In the genomic region with DNA sequence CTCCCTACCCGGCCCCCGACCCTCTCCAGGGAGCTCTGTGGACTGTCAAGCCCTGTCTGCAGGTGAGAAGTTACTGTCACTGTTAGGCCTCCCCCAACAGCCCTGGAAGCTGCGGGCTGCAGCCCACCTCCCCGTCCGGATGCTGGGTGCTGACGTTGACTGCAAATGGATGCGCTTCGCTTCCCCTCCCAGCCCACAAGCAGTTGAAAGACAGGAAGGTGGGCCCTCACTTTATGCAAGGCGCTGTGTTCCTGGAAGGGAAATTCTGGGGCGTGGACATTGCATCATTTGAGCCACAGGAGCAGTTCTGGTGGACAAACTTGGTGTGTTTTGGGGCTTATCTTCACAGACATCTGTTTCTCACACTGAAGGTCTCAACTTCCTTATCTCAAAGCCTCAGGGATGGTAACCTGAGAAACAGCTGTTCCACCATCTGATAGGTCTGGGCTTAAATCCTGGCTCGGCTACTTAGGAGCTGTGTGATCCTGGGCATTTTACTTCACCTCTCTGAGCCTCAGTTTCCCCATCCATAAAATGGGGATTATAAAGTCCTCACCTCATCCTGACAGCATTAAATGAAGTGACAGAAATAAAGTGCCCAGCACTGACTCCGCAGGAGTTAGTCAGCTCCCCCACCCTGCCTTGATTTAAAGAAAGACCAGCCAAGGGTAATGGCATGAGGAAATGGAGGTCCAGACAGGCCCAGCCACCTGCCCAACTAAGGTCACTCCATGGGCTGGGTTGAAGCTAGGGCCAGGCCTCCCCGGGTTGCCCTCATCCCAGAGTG, we compare ENCODE assay signal across 1 cellular context.
A peak's percentile ranks its signal among the peaks of the same experiment; 100 is the strongest.
TF ChIP-seq lines count a peak whose summit lies in the region.

No MANE protein-coding gene starts in this region.

TF ChIP-seq in K562, 482 proteins besides CTCF, POLR2A, EP300 and RAD21 (continued from another document and continues in another):
- TF ChIP-seq, protein P1, sequence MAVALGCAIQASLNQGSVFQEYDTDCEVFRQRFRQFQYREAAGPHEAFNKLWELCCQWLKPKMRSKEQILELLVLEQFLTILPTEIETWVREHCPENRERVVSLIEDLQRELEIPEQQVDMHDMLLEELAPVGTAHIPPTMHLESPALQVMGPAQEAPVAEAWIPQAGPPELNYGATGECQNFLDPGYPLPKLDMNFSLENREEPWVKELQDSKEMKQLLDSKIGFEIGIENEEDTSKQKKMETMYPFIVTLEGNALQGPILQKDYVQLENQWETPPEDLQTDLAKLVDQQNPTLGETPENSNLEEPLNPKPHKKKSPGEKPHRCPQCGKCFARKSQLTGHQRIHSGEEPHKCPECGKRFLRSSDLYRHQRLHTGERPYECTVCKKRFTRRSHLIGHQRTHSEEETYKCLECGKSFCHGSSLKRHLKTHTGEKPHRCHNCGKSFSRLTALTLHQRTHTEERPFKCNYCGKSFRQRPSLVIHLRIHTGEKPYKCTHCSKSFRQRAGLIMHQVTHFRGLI (CRISPR knock-in tag; IDR thresholded peaks at IDR 0.05): peak; percentile 85; the same call in 1 of the 2 replicates
- peak; percentile 77 for TF ChIP-seq GABPB1 (CRISPR knock-in tag; IDR thresholded peaks at IDR 0.05)
- peak; percentile 90 for TF ChIP-seq ZNF24 (IDR thresholded peaks at IDR 0.05)
- no peak for TF ChIP-seq FOS (IDR thresholded peaks at IDR 0.05; ENCODE audit: extremely low read depth, insufficient read length)
- TF ChIP-seq ZNF76 (CRISPR knock-in tag; IDR thresholded peaks at IDR 0.05; ENCODE audit: borderline replicate concordance): peak; percentile 64; the same call in 1 of the 2 replicates
- TF ChIP-seq, protein P2, sequence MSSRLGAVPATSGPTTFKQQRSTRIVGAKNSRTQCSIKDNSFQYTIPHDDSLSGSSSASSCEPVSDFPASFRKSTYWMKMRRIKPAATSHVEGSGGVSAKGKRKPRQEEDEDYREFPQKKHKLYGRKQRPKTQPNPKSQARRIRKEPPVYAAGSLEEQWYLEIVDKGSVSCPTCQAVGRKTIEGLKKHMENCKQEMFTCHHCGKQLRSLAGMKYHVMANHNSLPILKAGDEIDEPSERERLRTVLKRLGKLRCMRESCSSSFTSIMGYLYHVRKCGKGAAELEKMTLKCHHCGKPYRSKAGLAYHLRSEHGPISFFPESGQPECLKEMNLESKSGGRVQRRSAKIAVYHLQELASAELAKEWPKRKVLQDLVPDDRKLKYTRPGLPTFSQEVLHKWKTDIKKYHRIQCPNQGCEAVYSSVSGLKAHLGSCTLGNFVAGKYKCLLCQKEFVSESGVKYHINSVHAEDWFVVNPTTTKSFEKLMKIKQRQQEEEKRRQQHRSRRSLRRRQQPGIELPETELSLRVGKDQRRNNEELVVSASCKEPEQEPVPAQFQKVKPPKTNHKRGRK (tag; IDR thresholded peaks at IDR 0.05): no peak
- peak; percentile 83 for TF ChIP-seq RBFOX2 (IDR thresholded peaks at IDR 0.05; ENCODE audit: low read depth, low read length)
- TF ChIP-seq, protein P3, sequence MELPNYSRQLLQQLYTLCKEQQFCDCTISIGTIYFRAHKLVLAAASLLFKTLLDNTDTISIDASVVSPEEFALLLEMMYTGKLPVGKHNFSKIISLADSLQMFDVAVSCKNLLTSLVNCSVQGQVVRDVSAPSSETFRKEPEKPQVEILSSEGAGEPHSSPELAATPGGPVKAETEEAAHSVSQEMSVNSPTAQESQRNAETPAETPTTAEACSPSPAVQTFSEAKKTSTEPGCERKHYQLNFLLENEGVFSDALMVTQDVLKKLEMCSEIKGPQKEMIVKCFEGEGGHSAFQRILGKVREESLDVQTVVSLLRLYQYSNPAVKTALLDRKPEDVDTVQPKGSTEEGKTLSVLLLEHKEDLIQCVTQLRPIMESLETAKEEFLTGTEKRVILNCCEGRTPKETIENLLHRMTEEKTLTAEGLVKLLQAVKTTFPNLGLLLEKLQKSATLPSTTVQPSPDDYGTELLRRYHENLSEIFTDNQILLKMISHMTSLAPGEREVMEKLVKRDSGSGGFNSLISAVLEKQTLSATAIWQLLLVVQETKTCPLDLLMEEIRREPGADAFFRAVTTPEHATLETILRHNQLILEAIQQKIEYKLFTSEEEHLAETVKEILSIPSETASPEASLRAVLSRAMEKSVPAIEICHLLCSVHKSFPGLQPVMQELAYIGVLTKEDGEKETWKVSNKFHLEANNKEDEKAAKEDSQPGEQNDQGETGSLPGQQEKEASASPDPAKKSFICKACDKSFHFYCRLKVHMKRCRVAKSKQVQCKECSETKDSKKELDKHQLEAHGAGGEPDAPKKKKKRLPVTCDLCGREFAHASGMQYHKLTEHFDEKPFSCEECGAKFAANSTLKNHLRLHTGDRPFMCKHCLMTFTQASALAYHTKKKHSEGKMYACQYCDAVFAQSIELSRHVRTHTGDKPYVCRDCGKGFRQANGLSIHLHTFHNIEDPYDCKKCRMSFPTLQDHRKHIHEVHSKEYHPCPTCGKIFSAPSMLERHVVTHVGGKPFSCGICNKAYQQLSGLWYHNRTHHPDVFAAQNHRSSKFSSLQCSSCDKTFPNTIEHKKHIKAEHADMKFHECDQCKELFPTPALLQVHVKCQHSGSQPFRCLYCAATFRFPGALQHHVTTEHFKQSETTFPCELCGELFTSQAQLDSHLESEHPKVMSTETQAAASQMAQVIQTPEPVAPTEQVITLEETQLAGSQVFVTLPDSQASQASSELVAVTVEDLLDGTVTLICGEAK (IDR thresholded peaks at IDR 0.05): no peak
- TF ChIP-seq, protein P3 (CRISPR knock-in tag; IDR thresholded peaks at IDR 0.05): no peak
- TF ChIP-seq, protein P4, sequence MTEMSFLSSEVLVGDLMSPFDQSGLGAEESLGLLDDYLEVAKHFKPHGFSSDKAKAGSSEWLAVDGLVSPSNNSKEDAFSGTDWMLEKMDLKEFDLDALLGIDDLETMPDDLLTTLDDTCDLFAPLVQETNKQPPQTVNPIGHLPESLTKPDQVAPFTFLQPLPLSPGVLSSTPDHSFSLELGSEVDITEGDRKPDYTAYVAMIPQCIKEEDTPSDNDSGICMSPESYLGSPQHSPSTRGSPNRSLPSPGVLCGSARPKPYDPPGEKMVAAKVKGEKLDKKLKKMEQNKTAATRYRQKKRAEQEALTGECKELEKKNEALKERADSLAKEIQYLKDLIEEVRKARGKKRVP (CRISPR knock-in tag; IDR thresholded peaks at IDR 0.05): peak; percentile 97
- peak; percentile 94 for TF ChIP-seq BACH1 (tag; IDR thresholded peaks at IDR 0.05)
- peak; percentile 100 for TF ChIP-seq TCF3 (CRISPR knock-in tag; IDR thresholded peaks at IDR 0.05)
- no peak for TF ChIP-seq MCM2 (IDR thresholded peaks at IDR 0.05; ENCODE audit: low read depth)
- no peak for TF ChIP-seq ZNF3 (CRISPR knock-in tag; IDR thresholded peaks at IDR 0.05)
- peak; percentile 92 for TF ChIP-seq ESRRA (IDR thresholded peaks at IDR 0.05; ENCODE audit: borderline replicate concordance, low read depth)
- TF ChIP-seq SAFB (IDR thresholded peaks at IDR 0.05; ENCODE audit: borderline replicate concordance, low read depth, low read length): no peak
- no peak for TF ChIP-seq SP2 (IDR thresholded peaks at IDR 0.05; ENCODE audit: extremely low read depth, low read depth, low read length, poor library complexity, severe bottlenecking)
- TF ChIP-seq TOE1 (IDR thresholded peaks at IDR 0.05; ENCODE audit: borderline replicate concordance): peak; percentile 74
- TF ChIP-seq TOE1 (CRISPR knock-in tag; IDR thresholded peaks at IDR 0.05; ENCODE audit: borderline replicate concordance, low read depth): no peak
- peak; percentile 99 for TF ChIP-seq PML (IDR thresholded peaks at IDR 0.05; ENCODE audit: low read length)
- peak; percentile 41 to 75; a peak in 2 of 4 replicates for TF ChIP-seq ETV6 (IDR thresholded peaks at IDR 0.05; ENCODE audit: borderline replicate concordance in 1 of 2, low read depth in 2 of 2, low read length in 1 of 2)
- TF ChIP-seq ETV6 (CRISPR knock-in tag; IDR thresholded peaks at IDR 0.05; ENCODE audit: borderline replicate concordance): no peak
- TF ChIP-seq, protein P5, sequence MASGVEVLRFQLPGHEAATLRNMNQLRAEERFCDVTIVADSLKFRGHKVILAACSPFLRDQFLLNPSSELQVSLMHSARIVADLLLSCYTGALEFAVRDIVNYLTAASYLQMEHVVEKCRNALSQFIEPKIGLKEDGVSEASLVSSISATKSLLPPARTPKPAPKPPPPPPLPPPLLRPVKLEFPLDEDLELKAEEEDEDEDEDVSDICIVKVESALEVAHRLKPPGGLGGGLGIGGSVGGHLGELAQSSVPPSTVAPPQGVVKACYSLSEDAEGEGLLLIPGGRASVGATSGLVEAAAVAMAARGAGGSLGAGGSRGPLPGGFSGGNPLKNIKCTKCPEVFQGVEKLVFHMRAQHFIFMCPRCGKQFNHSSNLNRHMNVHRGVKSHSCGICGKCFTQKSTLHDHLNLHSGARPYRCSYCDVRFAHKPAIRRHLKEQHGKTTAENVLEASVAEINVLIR (CRISPR knock-in tag; IDR thresholded peaks at IDR 0.05): no peak
- peak; percentile 41; the same call in 1 of the 2 replicates for TF ChIP-seq HCFC1 (IDR thresholded peaks at IDR 0.05; ENCODE audit: low read depth, low read length)
- no peak for TF ChIP-seq STAT5B (CRISPR knock-in tag; IDR thresholded peaks at IDR 0.05)
- no peak for TF ChIP-seq IRF2 (CRISPR knock-in tag; IDR thresholded peaks at IDR 0.05)
- TF ChIP-seq, protein P6, sequence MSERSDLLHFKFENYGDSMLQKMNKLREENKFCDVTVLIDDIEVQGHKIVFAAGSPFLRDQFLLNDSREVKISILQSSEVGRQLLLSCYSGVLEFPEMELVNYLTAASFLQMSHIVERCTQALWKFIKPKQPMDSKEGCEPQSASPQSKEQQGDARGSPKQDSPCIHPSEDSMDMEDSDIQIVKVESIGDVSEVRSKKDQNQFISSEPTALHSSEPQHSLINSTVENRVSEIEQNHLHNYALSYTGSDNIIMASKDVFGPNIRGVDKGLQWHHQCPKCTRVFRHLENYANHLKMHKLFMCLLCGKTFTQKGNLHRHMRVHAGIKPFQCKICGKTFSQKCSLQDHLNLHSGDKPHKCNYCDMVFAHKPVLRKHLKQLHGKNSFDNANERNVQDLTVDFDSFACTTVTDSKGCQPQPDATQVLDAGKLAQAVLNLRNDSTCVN (CRISPR knock-in tag; IDR thresholded peaks at IDR 0.05): no peak
- no peak for TF ChIP-seq BMI1 (IDR thresholded peaks at IDR 0.05; ENCODE audit: low read length)
- TF ChIP-seq CEBPB (tag; IDR thresholded peaks at IDR 0.05): peak; percentile 99
- TF ChIP-seq, protein P7, sequence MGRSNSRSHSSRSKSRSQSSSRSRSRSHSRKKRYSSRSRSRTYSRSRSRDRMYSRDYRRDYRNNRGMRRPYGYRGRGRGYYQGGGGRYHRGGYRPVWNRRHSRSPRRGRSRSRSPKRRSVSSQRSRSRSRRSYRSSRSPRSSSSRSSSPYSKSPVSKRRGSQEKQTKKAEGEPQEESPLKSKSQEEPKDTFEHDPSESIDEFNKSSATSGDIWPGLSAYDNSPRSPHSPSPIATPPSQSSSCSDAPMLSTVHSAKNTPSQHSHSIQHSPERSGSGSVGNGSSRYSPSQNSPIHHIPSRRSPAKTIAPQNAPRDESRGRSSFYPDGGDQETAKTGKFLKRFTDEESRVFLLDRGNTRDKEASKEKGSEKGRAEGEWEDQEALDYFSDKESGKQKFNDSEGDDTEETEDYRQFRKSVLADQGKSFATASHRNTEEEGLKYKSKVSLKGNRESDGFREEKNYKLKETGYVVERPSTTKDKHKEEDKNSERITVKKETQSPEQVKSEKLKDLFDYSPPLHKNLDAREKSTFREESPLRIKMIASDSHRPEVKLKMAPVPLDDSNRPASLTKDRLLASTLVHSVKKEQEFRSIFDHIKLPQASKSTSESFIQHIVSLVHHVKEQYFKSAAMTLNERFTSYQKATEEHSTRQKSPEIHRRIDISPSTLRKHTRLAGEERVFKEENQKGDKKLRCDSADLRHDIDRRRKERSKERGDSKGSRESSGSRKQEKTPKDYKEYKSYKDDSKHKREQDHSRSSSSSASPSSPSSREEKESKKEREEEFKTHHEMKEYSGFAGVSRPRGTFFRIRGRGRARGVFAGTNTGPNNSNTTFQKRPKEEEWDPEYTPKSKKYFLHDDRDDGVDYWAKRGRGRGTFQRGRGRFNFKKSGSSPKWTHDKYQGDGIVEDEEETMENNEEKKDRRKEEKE (IDR thresholded peaks at IDR 0.05; ENCODE audit: borderline replicate concordance in 1 of 2, control insufficient read depth in 1 of 2, low read depth in 2 of 2, low read length in 1 of 2): peak in 1 of 2 experiments; percentile 76; a peak in 1 of 4 replicates
- TF ChIP-seq, protein P8, sequence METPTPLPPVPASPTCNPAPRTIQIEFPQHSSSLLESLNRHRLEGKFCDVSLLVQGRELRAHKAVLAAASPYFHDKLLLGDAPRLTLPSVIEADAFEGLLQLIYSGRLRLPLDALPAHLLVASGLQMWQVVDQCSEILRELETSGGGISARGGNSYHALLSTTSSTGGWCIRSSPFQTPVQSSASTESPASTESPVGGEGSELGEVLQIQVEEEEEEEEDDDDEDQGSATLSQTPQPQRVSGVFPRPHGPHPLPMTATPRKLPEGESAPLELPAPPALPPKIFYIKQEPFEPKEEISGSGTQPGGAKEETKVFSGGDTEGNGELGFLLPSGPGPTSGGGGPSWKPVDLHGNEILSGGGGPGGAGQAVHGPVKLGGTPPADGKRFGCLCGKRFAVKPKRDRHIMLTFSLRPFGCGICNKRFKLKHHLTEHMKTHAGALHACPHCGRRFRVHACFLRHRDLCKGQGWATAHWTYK (CRISPR knock-in tag; IDR thresholded peaks at IDR 0.05): peak; percentile 96
- peak; percentile 98 for TF ChIP-seq ATF7 (IDR thresholded peaks at IDR 0.05)
- TF ChIP-seq C11orf30 (IDR thresholded peaks at IDR 0.05; ENCODE audit: low read depth): no peak
